8 cellular contexts compared by ENCODE assay signal in the genomic region with DNA sequence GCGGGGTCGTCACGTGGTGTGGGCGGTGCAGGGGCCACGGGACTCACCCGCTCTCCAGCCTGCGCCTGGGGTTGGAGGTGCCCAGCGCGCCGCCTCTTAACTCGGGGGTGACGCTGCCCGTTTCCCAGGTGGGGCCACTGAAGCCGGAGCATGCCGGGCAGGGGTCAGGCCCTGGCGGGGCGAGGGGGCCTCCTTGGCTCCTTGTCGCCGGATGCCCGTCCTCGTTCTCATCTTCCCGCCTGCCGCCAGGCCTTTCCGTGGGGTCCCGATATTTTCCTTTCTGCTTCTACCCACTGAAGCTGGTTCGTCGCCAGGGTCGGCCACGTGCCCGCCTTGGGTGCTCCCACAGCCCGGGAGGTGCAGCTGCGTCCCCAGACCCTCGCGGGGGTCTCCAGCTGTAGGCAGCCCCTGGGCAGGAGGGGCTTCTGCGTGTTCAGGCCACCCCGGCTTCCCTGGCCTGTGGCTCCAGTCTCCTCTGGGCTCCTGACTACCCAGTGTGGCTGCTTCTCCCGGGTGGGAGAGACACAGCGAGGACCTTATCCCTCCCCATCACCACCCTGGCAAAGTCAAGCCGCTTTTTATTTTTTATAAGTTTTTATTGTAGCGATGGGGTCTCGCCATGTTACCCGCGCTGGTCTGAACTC. TPM values are rescaled to one million over a fixed set of nuclear protein-coding genes. Genes with fewer than 3 reads are reported as not detected.
A peak's percentile ranks its signal among the peaks of the same experiment; 100 is the strongest.
DNase-seq lines count a peak whose midpoint lies in the region; ATAC-seq lines count a peak whose summit lies in the region.

No MANE protein-coding gene starts in this region.

- peak overlapping the region; percentile 57 for H3K9ac ChIP-seq in muscle layer of colon (ENCODE audit: low read length)

- H3K27me3 Mint-ChIP-seq in IgD-negative memory B cell, result peaks cover 1% of the 10 kb centered on the region
- H3K27me3 Mint-ChIP-seq in central memory CD8-positive, alpha-beta T cell, result no peaks in the 10 kb centered on the region

- peaks cover 25% of the 10 kb centered on the region; the same call in 1 of the 2 replicates for H3K36me3 ChIP-seq in ACC112 (ENCODE audit: insufficient read depth, low read length)
- H3K36me3 ChIP-seq in muscle layer of colon (ENCODE audit: insufficient read depth, low read length), result peaks cover 48% of the 10 kb centered on the region

- peaks cover 21 to 28% (median 27%) of the 10 kb centered on the region in 3 donors for H3K4me1 Mint-ChIP-seq in IgD-negative memory B cell
- peaks cover 46% of the 10 kb centered on the region for H3K4me1 Mint-ChIP-seq in central memory CD8-positive, alpha-beta T cell

- peaks cover 10% of the 10 kb centered on the region for H3K36me3 Mint-ChIP-seq in IgD-negative memory B cell
- peaks cover 50% of the 10 kb centered on the region for H3K36me3 Mint-ChIP-seq in central memory CD8-positive, alpha-beta T cell (ENCODE audit: insufficient read depth)

- peak overlapping the region; percentile 80 to 95 (median 88) for H3K4me3 Mint-ChIP-seq in IgD-negative memory B cell
- H3K4me3 Mint-ChIP-seq in central memory CD8-positive, alpha-beta T cell, result peak overlapping the region; percentile 75

- H3K9me3 ChIP-seq in muscle layer of colon (ENCODE audit: low read length), result no peaks in the 10 kb centered on the region

- H3K27ac ChIP-seq in ACC112 (ENCODE audit: low read depth, low read length) (peak overlapping the region; percentile 93), muscle layer of colon (ENCODE audit: low read depth, low read length) (peak overlapping the region; percentile 96)

- no peak for ATAC-seq in central memory CD8-positive, alpha-beta T cell (replicated peaks; ENCODE audit: extremely low read depth, poor library complexity, severe bottlenecking)
- ATAC-seq in HG02870 (IDR thresholded peaks at IDR 0.05; ENCODE audit: unreplicated experiment), result no peak

- H3K4me3 ChIP-seq in ACC112 (ENCODE audit: low read depth, low read length), result peak overlapping the region; percentile 89
- H3K4me3 ChIP-seq in muscle layer of colon (ENCODE audit: low read depth in 1 of 2, low read length in 2 of 2), result peak overlapping the region; percentile 59 to 68

- no peak overlapping the region for H2AFZ ChIP-seq in ACC112 (ENCODE audit: low read length, unreplicated experiment)

- DNase-seq in central memory CD8-positive, alpha-beta T cell (ENCODE audit: low spot score in 2 of 2), result no peak
- no peak for DNase-seq in NCI-H2081 (lab: John Stamatoyannopoulos, UW)
- no peak for DNase-seq in NCI-H524 (lab: John Stamatoyannopoulos, UW)
- DNase-seq in NCI-H748 (lab: John Stamatoyannopoulos, UW; ENCODE audit: unreplicated experiment), result no peak

- peaks cover 45% of the 10 kb centered on the region for H3K79me2 ChIP-seq in ACC112 (ENCODE audit: control insufficient read depth, insufficient read depth, low read length, unreplicated experiment)

- peak overlapping the region; percentile 95 to 97 (median 97) for H3K27ac Mint-ChIP-seq in IgD-negative memory B cell
- peak overlapping the region; percentile 95 for H3K27ac Mint-ChIP-seq in central memory CD8-positive, alpha-beta T cell (ENCODE audit: low read depth)

- H3K4me1 ChIP-seq in ACC112 (ENCODE audit: control insufficient read depth, insufficient read depth, low read length, unreplicated experiment) (peaks cover 23% of the 10 kb centered on the region), muscle layer of colon (ENCODE audit: insufficient read depth, low read length) (peaks cover 47% of the 10 kb centered on the region)

- no peaks in the 10 kb centered on the region for H3K9me3 Mint-ChIP-seq in IgD-negative memory B cell
- H3K9me3 Mint-ChIP-seq in central memory CD8-positive, alpha-beta T cell, result no peaks in the 10 kb centered on the region

- H3K27me3 ChIP-seq in ACC112 (ENCODE audit: insufficient read depth, low read length) (no peaks in the 10 kb centered on the region), muscle layer of colon (ENCODE audit: control insufficient read depth in 1 of 2, insufficient read depth in 2 of 2, low read length in 2 of 2) (no peaks in the 10 kb centered on the region)

RNA-seq across cellular contexts. Expression of a gene that starts 0.8 kb away (rescaled TPM):
- 115 TPM for polyA plus RNA-seq in IgD-negative memory B cell

RNA-seq across cellular contexts. Expression of a gene that starts 7.0 kb away (rescaled TPM):
- 377 TPM for polyA plus RNA-seq in IgD-negative memory B cell

RNA-seq across cellular contexts. Expression of a gene that starts 9.6 kb away (rescaled TPM):
- polyA plus RNA-seq in IgD-negative memory B cell, result not detected

RNA-seq across cellular contexts. Expression of a gene that starts 27.7 kb away (rescaled TPM):
- polyA plus RNA-seq in IgD-negative memory B cell, result 4.8 TPM

RNA-seq across cellular contexts. Expression of a gene that starts 34.5 kb away (rescaled TPM):
- polyA plus RNA-seq in IgD-negative memory B cell, result 339 TPM
